27 cellular contexts compared by ENCODE assay signal in the genomic region with DNA sequence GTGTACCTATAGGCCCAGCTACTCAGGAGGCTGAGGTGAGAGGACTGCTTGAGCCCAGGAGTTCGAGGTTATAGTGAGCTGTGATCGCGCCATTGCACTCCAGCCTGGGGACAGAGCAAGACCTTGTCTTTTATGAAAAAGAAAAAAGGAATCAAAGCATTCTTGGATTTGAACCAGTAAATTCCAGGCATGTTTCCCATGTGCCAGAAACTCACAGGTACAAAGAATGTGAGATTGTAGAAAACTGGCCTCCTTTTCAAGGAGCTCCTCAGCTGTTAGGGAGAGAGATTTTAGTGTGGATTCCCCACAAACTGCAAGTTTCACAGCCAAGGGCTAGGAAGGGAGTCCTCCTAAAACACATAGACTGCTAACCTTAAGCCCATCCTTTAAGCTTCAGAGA.
"Had no signal": no experiment of that assay in that cellular context is flagged by ENCODE, and none has a peak within 500 bp of the region (broad histone marks: within the 10 kb centered on the region; RNA-seq: fewer than 3 reads in every experiment).

No MANE protein-coding gene starts in this region.

- H3K27me3 Mint-ChIP-seq: naive thymus-derived CD4-positive, alpha-beta T cell; natural killer cell treated with Interleukin-12 subunit alpha and Interleukin-12 subunit beta and Interleukin-15 and Interleukin-18, amount 100 ng/mL, for 72 hours; stimulated activated naive CD8-positive, alpha-beta T cell treated with anti-CD3 and anti-CD28 coated beads, Interleukin-15, Interleukin-2, amounts not matched to agents 100 ng/mL and 50 ng/mL, for 24 hours had no signal

- H3K9me3 Mint-ChIP-seq: natural killer cell treated with Interleukin-12 subunit alpha and Interleukin-12 subunit beta and Interleukin-15 and Interleukin-18, amount 100 ng/mL, for 72 hours; stimulated activated effector memory CD8-positive, alpha-beta T cell treated with anti-CD3 and anti-CD28 coated beads, Interleukin-12 subunit alpha, Interleukin-12 subunit beta, amount 100 ng/mL, for 72 hours; stimulated activated naive CD8-positive, alpha-beta T cell treated with anti-CD3 and anti-CD28 coated beads, Interleukin-15, Interleukin-2, amounts not matched to agents 100 ng/mL and 50 ng/mL, for 24 hours had no signal

- FAIRE-seq: keratinocyte, urothelium cell line had no signal

- H3K36me3 ChIP-seq: ovary had no signal

- H3K4me1 ChIP-seq: left lung, lower lobe of right lung, prostate gland, suprapubic skin, tibial artery, upper lobe of right lung had no signal

- H3K4me3 ChIP-seq: left lung, lower lobe of right lung, mucosa of descending colon, ovary, prostate gland, skin epidermis, suprapubic skin, thoracic aorta, tibial artery, upper lobe of right lung had no signal

- H3K9me3 ChIP-seq: left lung, lower lobe of right lung, mucosa of descending colon, ovary, prostate gland, suprapubic skin, thoracic aorta, tibial artery, upper lobe of right lung had no signal

- DNase-seq: hippocampal formation; left colon; lower lobe of right lung; mammary epithelial cell; mesenchymal stem cell; midbrain; mucosa of descending colon; naive thymus-derived CD4-positive, alpha-beta T cell; ovary; retina; right cardiac atrium; stimulated activated CD4-positive, alpha-beta T cell treated with anti-CD3 and anti-CD28 coated beads, Interleukin-4, amount 100 ng/mL, for 24 hours; stimulated activated naive CD4-positive, alpha-beta T cell; tibial artery; trophoblast cell; upper lobe of right lung had no signal

- H3K4me3 Mint-ChIP-seq: naive thymus-derived CD4-positive, alpha-beta T cell; natural killer cell treated with Interleukin-12 subunit alpha and Interleukin-12 subunit beta and Interleukin-15 and Interleukin-18, amount 100 ng/mL, for 72 hours; stimulated activated effector memory CD8-positive, alpha-beta T cell treated with anti-CD3 and anti-CD28 coated beads, Interleukin-12 subunit alpha, Interleukin-12 subunit beta, amount 100 ng/mL, for 72 hours; stimulated activated naive CD8-positive, alpha-beta T cell treated with anti-CD3 and anti-CD28 coated beads, Interleukin-15, Interleukin-2, amounts not matched to agents 100 ng/mL and 50 ng/mL, for 24 hours had no signal

- H3K36me3 Mint-ChIP-seq: natural killer cell treated with Interleukin-12 subunit alpha and Interleukin-12 subunit beta and Interleukin-15 and Interleukin-18, amount 100 ng/mL, for 72 hours; stimulated activated effector memory CD8-positive, alpha-beta T cell treated with anti-CD3 and anti-CD28 coated beads, Interleukin-12 subunit alpha, Interleukin-12 subunit beta, amount 100 ng/mL, for 72 hours had no signal

- H3K27me3 ChIP-seq: left lung, ovary, suprapubic skin, tibial artery, upper lobe of right lung had no signal

- H3K27ac ChIP-seq: left lung, lower lobe of right lung, ovary, prostate gland, skin epidermis, suprapubic skin, thoracic aorta, tibial artery, upper lobe of right lung had no signal

- H3K4me1 Mint-ChIP-seq: stimulated activated effector memory CD8-positive, alpha-beta T cell treated with anti-CD3 and anti-CD28 coated beads, Interleukin-12 subunit alpha, Interleukin-12 subunit beta, amount 100 ng/mL, for 72 hours had no signal

- H3K27ac Mint-ChIP-seq: naive thymus-derived CD4-positive, alpha-beta T cell; natural killer cell treated with Interleukin-12 subunit alpha and Interleukin-12 subunit beta and Interleukin-15 and Interleukin-18, amount 100 ng/mL, for 72 hours; stimulated activated effector memory CD8-positive, alpha-beta T cell treated with anti-CD3 and anti-CD28 coated beads, Interleukin-12 subunit alpha, Interleukin-12 subunit beta, amount 100 ng/mL, for 72 hours; stimulated activated naive CD8-positive, alpha-beta T cell treated with anti-CD3 and anti-CD28 coated beads, Interleukin-15, Interleukin-2, amounts not matched to agents 100 ng/mL and 50 ng/mL, for 24 hours had no signal

- ATAC-seq: left colon; left lung; lower lobe of right lung; mucosa of descending colon; naive thymus-derived CD4-positive, alpha-beta T cell; natural killer cell treated with Interleukin-12 subunit alpha and Interleukin-12 subunit beta and Interleukin-15 and Interleukin-18, amount 100 ng/mL, for 72 hours; right cardiac atrium; sciatic nerve; stimulated activated effector memory CD8-positive, alpha-beta T cell treated with anti-CD3 and anti-CD28 coated beads, Interleukin-12 subunit alpha, Interleukin-12 subunit beta, amount 100 ng/mL, for 72 hours; upper lobe of right lung had no signal
